27 cellular contexts compared by ENCODE assay signal in the genomic region with DNA sequence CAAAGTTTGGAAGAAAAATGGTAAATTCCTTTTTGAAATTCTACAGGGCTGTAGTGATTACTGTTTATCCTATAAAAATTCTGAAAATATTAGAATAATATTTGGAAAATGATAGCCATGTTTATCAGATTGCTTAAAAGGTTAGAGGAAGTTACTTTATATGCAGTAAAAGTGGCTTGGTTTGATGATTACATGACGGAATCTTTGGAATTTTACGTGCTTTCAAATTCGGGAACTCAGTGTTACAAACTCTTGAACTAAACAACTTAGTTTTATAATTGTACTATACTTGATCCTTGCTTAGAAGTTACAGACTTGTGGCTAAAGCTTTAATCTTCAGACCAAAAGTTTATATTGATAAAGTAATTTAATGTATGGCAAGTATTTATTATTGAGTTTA. TPM values are rescaled to one million over a fixed set of nuclear protein-coding genes. Genes with fewer than 3 reads are reported as not detected.
"Had no signal": no experiment of that assay in that cellular context is flagged by ENCODE, and none has a peak within 500 bp of the region (broad histone marks: within the 10 kb centered on the region; RNA-seq: fewer than 3 reads in every experiment).

No MANE protein-coding gene starts in this region.

- DNase-seq: activated CD4-positive, alpha-beta memory T cell treated with anti-CD3 and anti-CD28 coated beads for 36 hours; activated CD4-positive, alpha-beta T cell treated with anti-CD3 and anti-CD28 coated beads for 4 hours; activated CD4-positive, CD25-positive, alpha-beta regulatory T cell; activated effector memory CD4-positive, alpha-beta T cell treated with Interleukin-2 at 50 U/mL for 16 hours; activated naive CD4-positive, alpha-beta T cell treated with anti-CD3 and anti-CD28 coated beads for 36 hours; activated naive CD8-positive, alpha-beta T cell treated with anti-CD3 and anti-CD28 coated beads, Interleukin-2, amount 10 ng/mL, durations not matched to agents 7 days and 5 days; activated T-cell treated with anti-CD3 and anti-CD28 coated beads, Interleukin-2, amount 50 U/mL, for 72 hours; amniotic stem cell; endodermal cell; foreskin melanocyte; immature natural killer cell; kidney glomerular epithelial cell; left ventricle myocardium superior; spleen; stimulated activated CD4-positive, alpha-beta T cell treated with anti-CD3 and anti-CD28 coated beads, Interleukin-4, amount 100 ng/mL, for 1 hour; stimulated activated naive CD4-positive, alpha-beta T cell treated with Interleukin-2 at 50 U/mL for 16 hours; T-helper 17 cell; thyroid gland had no signal

- H3K27me3 ChIP-seq: breast epithelium, spleen, thyroid gland had no signal

- H3K27ac ChIP-seq: breast epithelium, coronary artery, spleen, thyroid gland had no signal

- H3K4me3 ChIP-seq: breast epithelium, coronary artery, spleen, thyroid gland had no signal

- ATAC-seq: activated T-cell treated with anti-CD3 and anti-CD28 coated beads, Interleukin-2, amount 50 U/mL, for 72 hours; left ventricle myocardium superior; natural killer cell treated with Interleukin-12 subunit alpha and Interleukin-12 subunit beta and Interleukin-15 and Interleukin-18, amount 100 ng/mL, for 72 hours; T-helper 17 cell had no signal

- H3K4me1 ChIP-seq: breast epithelium, spleen, thyroid gland had no signal

- H3K36me3 ChIP-seq: breast epithelium, spleen, thyroid gland had no signal

RNA-seq across cellular contexts. Expression of gene ASZ1, which starts 43.5 kb away (rescaled TPM):
- total RNA-seq: activated CD4-positive, alpha-beta memory T cell treated with anti-CD3 and anti-CD28 coated beads for 36 hours; activated naive CD4-positive, alpha-beta T cell treated with anti-CD3 and anti-CD28 coated beads for 36 hours; activated naive CD8-positive, alpha-beta T cell treated with anti-CD3 and anti-CD28 coated beads, Interleukin-2, amount 10 ng/mL, durations not matched to agents 7 days and 5 days; activated T-cell treated with anti-CD3 and anti-CD28 coated beads, Interleukin-2, amount 50 U/mL, for 72 hours; breast epithelium; endodermal cell; epithelial cell of proximal tubule; fibroblast of lung; left ventricle myocardium superior; natural killer cell treated with Interleukin-12 subunit alpha and Interleukin-12 subunit beta and Interleukin-15 and Interleukin-18, amount 100 ng/mL, for 72 hours; osteocyte; progenitor cell of endocrine pancreas; spleen; subcutaneous adipose tissue; T-helper 17 cell; thyroid gland; urinary bladder had no signal
- polyA plus RNA-seq: immature natural killer cell, spleen, urinary bladder had no signal
